Comparison of ENCODE assay signal across 1 cellular context in genomic region chr6:113636357-113636824, GRCh38.
TF ChIP-seq lines count a peak whose summit lies in the region.

No MANE protein-coding gene starts in this region.

TF ChIP-seq in HepG2, 621 proteins besides CTCF, POLR2A, EP300 and RAD21 (continued from another document and continues in another):
- no peak for TF ChIP-seq BCLAF1 (IDR thresholded peaks at IDR 0.05)
- TF ChIP-seq CREB1 (IDR thresholded peaks at IDR 0.05): no peak
- TF ChIP-seq CREB1 (CRISPR knock-in tag; IDR thresholded peaks at IDR 0.05): peak; percentile 62
- TF ChIP-seq GATAD2A (CRISPR knock-in tag; IDR thresholded peaks at IDR 0.05): peak; percentile 54
- peak; percentile 98 for TF ChIP-seq ZNF121 (CRISPR knock-in tag; IDR thresholded peaks at IDR 0.05)
- TF ChIP-seq ZNF12 (CRISPR knock-in tag; IDR thresholded peaks at IDR 0.05): no peak
- peak; percentile 62; the same call in 1 of the 2 replicates for TF ChIP-seq ZFP36L1 (CRISPR knock-in tag; IDR thresholded peaks at IDR 0.05)
- TF ChIP-seq, protein P1, sequence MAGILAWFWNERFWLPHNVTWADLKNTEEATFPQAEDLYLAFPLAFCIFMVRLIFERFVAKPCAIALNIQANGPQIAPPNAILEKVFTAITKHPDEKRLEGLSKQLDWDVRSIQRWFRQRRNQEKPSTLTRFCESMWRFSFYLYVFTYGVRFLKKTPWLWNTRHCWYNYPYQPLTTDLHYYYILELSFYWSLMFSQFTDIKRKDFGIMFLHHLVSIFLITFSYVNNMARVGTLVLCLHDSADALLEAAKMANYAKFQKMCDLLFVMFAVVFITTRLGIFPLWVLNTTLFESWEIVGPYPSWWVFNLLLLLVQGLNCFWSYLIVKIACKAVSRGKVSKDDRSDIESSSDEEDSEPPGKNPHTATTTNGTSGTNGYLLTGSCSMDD (CRISPR knock-in tag; IDR thresholded peaks at IDR 0.05): no peak
- no peak for TF ChIP-seq ZNF891 (CRISPR knock-in tag; IDR thresholded peaks at IDR 0.05)
- no peak for TF ChIP-seq PBX2 (CRISPR knock-in tag; IDR thresholded peaks at IDR 0.05)
- TF ChIP-seq ZNF670 (CRISPR knock-in tag; IDR thresholded peaks at IDR 0.05; ENCODE audit: borderline replicate concordance): no peak
- TF ChIP-seq FOSL2 (CRISPR knock-in tag; IDR thresholded peaks at IDR 0.05): peak; percentile 22; the same call in 1 of the 2 replicates
- TF ChIP-seq, protein P2, sequence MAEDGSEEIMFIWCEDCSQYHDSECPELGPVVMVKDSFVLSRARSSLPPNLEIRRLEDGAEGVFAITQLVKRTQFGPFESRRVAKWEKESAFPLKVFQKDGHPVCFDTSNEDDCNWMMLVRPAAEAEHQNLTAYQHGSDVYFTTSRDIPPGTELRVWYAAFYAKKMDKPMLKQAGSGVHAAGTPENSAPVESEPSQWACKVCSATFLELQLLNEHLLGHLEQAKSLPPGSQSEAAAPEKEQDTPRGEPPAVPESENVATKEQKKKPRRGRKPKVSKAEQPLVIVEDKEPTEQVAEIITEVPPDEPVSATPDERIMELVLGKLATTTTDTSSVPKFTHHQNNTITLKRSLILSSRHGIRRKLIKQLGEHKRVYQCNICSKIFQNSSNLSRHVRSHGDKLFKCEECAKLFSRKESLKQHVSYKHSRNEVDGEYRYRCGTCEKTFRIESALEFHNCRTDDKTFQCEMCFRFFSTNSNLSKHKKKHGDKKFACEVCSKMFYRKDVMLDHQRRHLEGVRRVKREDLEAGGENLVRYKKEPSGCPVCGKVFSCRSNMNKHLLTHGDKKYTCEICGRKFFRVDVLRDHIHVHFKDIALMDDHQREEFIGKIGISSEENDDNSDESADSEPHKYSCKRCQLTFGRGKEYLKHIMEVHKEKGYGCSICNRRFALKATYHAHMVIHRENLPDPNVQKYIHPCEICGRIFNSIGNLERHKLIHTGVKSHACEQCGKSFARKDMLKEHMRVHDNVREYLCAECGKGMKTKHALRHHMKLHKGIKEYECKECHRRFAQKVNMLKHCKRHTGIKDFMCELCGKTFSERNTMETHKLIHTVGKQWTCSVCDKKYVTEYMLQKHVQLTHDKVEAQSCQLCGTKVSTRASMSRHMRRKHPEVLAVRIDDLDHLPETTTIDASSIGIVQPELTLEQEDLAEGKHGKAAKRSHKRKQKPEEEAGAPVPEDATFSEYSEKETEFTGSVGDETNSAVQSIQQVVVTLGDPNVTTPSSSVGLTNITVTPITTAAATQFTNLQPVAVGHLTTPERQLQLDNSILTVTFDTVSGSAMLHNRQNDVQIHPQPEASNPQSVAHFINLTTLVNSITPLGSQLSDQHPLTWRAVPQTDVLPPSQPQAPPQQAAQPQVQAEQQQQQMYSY (CRISPR knock-in tag; IDR thresholded peaks at IDR 0.05): no peak
- no peak for TF ChIP-seq ZNF503 (CRISPR knock-in tag; IDR thresholded peaks at IDR 0.05)
- no peak for TF ChIP-seq CSRNP2 (CRISPR knock-in tag; conservative IDR thresholded peaks at IDR 0.05; ENCODE audit: low read depth)
- TF ChIP-seq ISL2 (CRISPR knock-in tag; IDR thresholded peaks at IDR 0.05): 0 out of 2 replicates have a peak, but pooled peaks have one; percentile 9
- no peak for TF ChIP-seq ZSCAN22 (CRISPR knock-in tag; IDR thresholded peaks at IDR 0.05)
- no peak for TF ChIP-seq ZNF768 (CRISPR knock-in tag; IDR thresholded peaks at IDR 0.05)
- no peak for TF ChIP-seq PLRG1 (conservative IDR thresholded peaks at IDR 0.05)
- peak; percentile 40; the same call in 1 of the 2 replicates for TF ChIP-seq SALL1 (CRISPR knock-in tag; IDR thresholded peaks at IDR 0.05)
- no peak for TF ChIP-seq ESRRA (CRISPR knock-in tag; IDR thresholded peaks at IDR 0.05; ENCODE audit: low read depth)
- TF ChIP-seq, protein P3, sequence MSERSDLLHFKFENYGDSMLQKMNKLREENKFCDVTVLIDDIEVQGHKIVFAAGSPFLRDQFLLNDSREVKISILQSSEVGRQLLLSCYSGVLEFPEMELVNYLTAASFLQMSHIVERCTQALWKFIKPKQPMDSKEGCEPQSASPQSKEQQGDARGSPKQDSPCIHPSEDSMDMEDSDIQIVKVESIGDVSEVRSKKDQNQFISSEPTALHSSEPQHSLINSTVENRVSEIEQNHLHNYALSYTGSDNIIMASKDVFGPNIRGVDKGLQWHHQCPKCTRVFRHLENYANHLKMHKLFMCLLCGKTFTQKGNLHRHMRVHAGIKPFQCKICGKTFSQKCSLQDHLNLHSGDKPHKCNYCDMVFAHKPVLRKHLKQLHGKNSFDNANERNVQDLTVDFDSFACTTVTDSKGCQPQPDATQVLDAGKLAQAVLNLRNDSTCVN (CRISPR knock-in tag; IDR thresholded peaks at IDR 0.05; ENCODE audit: borderline replicate concordance): no peak
- peak; percentile 30; the same call in 1 of the 2 replicates for TF ChIP-seq ELF3 (CRISPR knock-in tag; IDR thresholded peaks at IDR 0.05)
- TF ChIP-seq ZNF572 (CRISPR knock-in tag; IDR thresholded peaks at IDR 0.05): no peak
- no peak for TF ChIP-seq MNT (IDR thresholded peaks at IDR 0.05)
- TF ChIP-seq, protein P4, sequence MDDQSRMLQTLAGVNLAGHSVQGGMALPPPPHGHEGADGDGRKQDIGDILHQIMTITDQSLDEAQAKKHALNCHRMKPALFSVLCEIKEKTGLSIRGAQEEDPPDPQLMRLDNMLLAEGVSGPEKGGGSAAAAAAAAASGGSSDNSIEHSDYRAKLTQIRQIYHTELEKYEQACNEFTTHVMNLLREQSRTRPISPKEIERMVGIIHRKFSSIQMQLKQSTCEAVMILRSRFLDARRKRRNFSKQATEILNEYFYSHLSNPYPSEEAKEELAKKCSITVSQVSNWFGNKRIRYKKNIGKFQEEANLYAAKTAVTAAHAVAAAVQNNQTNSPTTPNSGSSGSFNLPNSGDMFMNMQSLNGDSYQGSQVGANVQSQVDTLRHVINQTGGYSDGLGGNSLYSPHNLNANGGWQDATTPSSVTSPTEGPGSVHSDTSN (CRISPR knock-in tag; IDR thresholded peaks at IDR 0.05; ENCODE audit: borderline replicate concordance): no peak
- TF ChIP-seq HDAC6 (IDR thresholded peaks at IDR 0.05; ENCODE audit: low read depth, low read length): no peak
- peak; percentile 15; the same call in 1 of the 2 replicates for TF ChIP-seq ZNF792 (CRISPR knock-in tag; IDR thresholded peaks at IDR 0.05)
- TF ChIP-seq MEIS2 (CRISPR knock-in tag; IDR thresholded peaks at IDR 0.05): no peak
- peak; percentile 76 for TF ChIP-seq ZNF644 (CRISPR knock-in tag; IDR thresholded peaks at IDR 0.05; ENCODE audit: low read depth)
- TF ChIP-seq SOX6 (IDR thresholded peaks at IDR 0.05): no peak
- TF ChIP-seq SOX6 (CRISPR knock-in tag; IDR thresholded peaks at IDR 0.05): peak; percentile 54; the same call in 1 of the 2 replicates
- TF ChIP-seq MAFK (conservative IDR thresholded peaks at IDR 0.05 in 1 of 2, IDR thresholded peaks at IDR 0.05 in 1 of 2; ENCODE audit: low read length in 2 of 2): no peak
- TF ChIP-seq ZBTB39 (CRISPR knock-in tag; IDR thresholded peaks at IDR 0.05): no peak
- TF ChIP-seq ZSCAN25 (CRISPR knock-in tag; IDR thresholded peaks at IDR 0.05): no peak
- TF ChIP-seq CAMTA2 (CRISPR knock-in tag; IDR thresholded peaks at IDR 0.05; ENCODE audit: borderline replicate concordance): no peak
- TF ChIP-seq ZNF138 (CRISPR knock-in tag; IDR thresholded peaks at IDR 0.05; ENCODE audit: low read depth): no peak
- TF ChIP-seq, protein P5, sequence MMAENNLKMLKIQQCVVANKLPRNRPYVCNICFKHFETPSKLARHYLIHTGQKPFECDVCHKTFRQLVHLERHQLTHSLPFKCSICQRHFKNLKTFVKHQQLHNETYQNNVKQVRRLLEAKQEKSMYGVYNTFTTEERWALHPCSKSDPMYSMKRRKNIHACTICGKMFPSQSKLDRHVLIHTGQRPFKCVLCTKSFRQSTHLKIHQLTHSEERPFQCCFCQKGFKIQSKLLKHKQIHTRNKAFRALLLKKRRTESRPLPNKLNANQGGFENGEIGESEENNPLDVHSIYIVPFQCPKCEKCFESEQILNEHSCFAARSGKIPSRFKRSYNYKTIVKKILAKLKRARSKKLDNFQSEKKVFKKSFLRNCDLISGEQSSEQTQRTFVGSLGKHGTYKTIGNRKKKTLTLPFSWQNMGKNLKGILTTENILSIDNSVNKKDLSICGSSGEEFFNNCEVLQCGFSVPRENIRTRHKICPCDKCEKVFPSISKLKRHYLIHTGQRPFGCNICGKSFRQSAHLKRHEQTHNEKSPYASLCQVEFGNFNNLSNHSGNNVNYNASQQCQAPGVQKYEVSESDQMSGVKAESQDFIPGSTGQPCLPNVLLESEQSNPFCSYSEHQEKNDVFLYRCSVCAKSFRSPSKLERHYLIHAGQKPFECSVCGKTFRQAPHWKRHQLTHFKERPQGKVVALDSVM (CRISPR knock-in tag; IDR thresholded peaks at IDR 0.05): peak; percentile 90
- peak; percentile 99; the same call in 1 of the 2 replicates for TF ChIP-seq ZKSCAN8 (CRISPR knock-in tag; IDR thresholded peaks at IDR 0.05; ENCODE audit: borderline replicate concordance)
- TF ChIP-seq SIN3B (IDR thresholded peaks at IDR 0.05; ENCODE audit: low read length): no peak
- TF ChIP-seq YEATS2 (CRISPR knock-in tag; IDR thresholded peaks at IDR 0.05; ENCODE audit: borderline replicate concordance): no peak
- no peak for TF ChIP-seq NFATC3 (CRISPR knock-in tag; IDR thresholded peaks at IDR 0.05)
- TF ChIP-seq ZNF30 (CRISPR knock-in tag; IDR thresholded peaks at IDR 0.05): no peak
